Comparison of ENCODE assay signal across 31 cellular contexts in genomic region chr2:113052767-113053166, GRCh38. TPM values are rescaled to one million over a fixed set of nuclear protein-coding genes. Genes with fewer than 3 reads are reported as not detected.
"Had no signal": no experiment of that assay in that cellular context is flagged by ENCODE, and none has a peak within 500 bp of the region (broad histone marks: within the 10 kb centered on the region; RNA-seq: fewer than 3 reads in every experiment).

Gene IL36B (minus strand): TSS chr2:113052867.

- ATAC-seq: mucosa of descending colon; naive thymus-derived CD4-positive, alpha-beta T cell; natural killer cell treated with Interleukin-12 subunit alpha and Interleukin-12 subunit beta and Interleukin-15 and Interleukin-18, amount 100 ng/mL, for 72 hours; pancreas; psoas muscle; right lobe of liver had no signal

- H3K27me3 ChIP-seq: pancreas, right lobe of liver, suprapubic skin, tibial artery, uterus had no signal

- H3K4me3 ChIP-seq: left ventricle myocardium inferior, mucosa of descending colon, pancreas, psoas muscle, right lobe of liver, suprapubic skin, thoracic aorta, tibial artery, uterus had no signal

- H3K4me1 ChIP-seq: left ventricle myocardium inferior, pancreas, psoas muscle, right lobe of liver, suprapubic skin, tibial artery, uterus had no signal

- H3K4me3 Mint-ChIP-seq: immature natural killer cell; memory B cell; naive thymus-derived CD4-positive, alpha-beta T cell; natural killer cell treated with Interleukin-12 subunit alpha and Interleukin-12 subunit beta and Interleukin-15 and Interleukin-18, amount 100 ng/mL, for 72 hours; stimulated activated naive CD8-positive, alpha-beta T cell treated with anti-CD3 and anti-CD28 coated beads, Interleukin-15, Interleukin-2, amounts not matched to agents 100 ng/mL and 50 ng/mL, for 24 hours had no signal

- H3K4me1 Mint-ChIP-seq: memory B cell; naive thymus-derived CD4-positive, alpha-beta T cell had no signal

- H3K36me3 ChIP-seq: left ventricle myocardium inferior, pancreas, right lobe of liver, suprapubic skin, thoracic aorta, tibial artery, uterus had no signal

- H3K9me3 ChIP-seq: mucosa of descending colon, pancreas, psoas muscle, right lobe of liver, thoracic aorta, uterus had no signal

- DNase-seq: hypothalamus; immature natural killer cell; left ventricle myocardium inferior; midbrain; mucosa of descending colon; naive thymus-derived CD4-positive, alpha-beta T cell; pancreas; posterior cingulate gyrus; psoas muscle; right lobe of liver; stimulated activated CD4-positive, alpha-beta T cell treated with anti-CD3 and anti-CD28 coated beads, Interleukin-12 subunit alpha, Interleukin-12 subunit beta, amount 100 ng/mL, for 4 hours; stimulated activated CD4-positive, alpha-beta T cell treated with anti-CD3 and anti-CD28 coated beads, Interleukin-15, amount 100 ng/mL, for 24 hours; stimulated activated CD4-positive, alpha-beta T cell treated with anti-CD3 and anti-CD28 coated beads, Interleukin-2, amount 100 ng/mL, for 24 hours; stimulated activated CD4-positive, alpha-beta T cell treated with anti-CD3 and anti-CD28 coated beads, Interleukin-4, amount 100 ng/mL, for 1 hour; stimulated activated naive CD4-positive, alpha-beta T cell; tibial artery; trophoblast cell; uterus had no signal

- H3K27me3 Mint-ChIP-seq: stimulated activated naive CD8-positive, alpha-beta T cell treated with anti-CD3 and anti-CD28 coated beads, Interleukin-15, Interleukin-2, amounts not matched to agents 100 ng/mL and 50 ng/mL, for 24 hours had no signal

- H3K27ac ChIP-seq: left ventricle myocardium inferior, pancreas, psoas muscle, right lobe of liver, suprapubic skin, thoracic aorta, tibial artery, uterus had no signal

- H3K27ac Mint-ChIP-seq: immature natural killer cell; memory B cell; naive thymus-derived CD4-positive, alpha-beta T cell; natural killer cell treated with Interleukin-12 subunit alpha and Interleukin-12 subunit beta and Interleukin-15 and Interleukin-18, amount 100 ng/mL, for 72 hours; stimulated activated naive CD8-positive, alpha-beta T cell treated with anti-CD3 and anti-CD28 coated beads, Interleukin-15, Interleukin-2, amounts not matched to agents 100 ng/mL and 50 ng/mL, for 24 hours had no signal

RNA-seq across cellular contexts. Expression of gene IL36B, which starts in this region (rescaled TPM):
- total RNA-seq: kidney epithelial cell; left ventricle myocardium inferior; lung microvascular endothelial cell; mesenteric fat pad; mucosa of descending colon; myocyte; naive thymus-derived CD4-positive, alpha-beta T cell; natural killer cell treated with Interleukin-12 subunit alpha and Interleukin-12 subunit beta and Interleukin-15 and Interleukin-18, amount 100 ng/mL, for 72 hours; omental fat pad; pancreas; psoas muscle; right lobe of liver; skeletal muscle tissue; subcutaneous adipose tissue; thoracic aorta; ureter; uterus had no signal
